In the genomic region with DNA sequence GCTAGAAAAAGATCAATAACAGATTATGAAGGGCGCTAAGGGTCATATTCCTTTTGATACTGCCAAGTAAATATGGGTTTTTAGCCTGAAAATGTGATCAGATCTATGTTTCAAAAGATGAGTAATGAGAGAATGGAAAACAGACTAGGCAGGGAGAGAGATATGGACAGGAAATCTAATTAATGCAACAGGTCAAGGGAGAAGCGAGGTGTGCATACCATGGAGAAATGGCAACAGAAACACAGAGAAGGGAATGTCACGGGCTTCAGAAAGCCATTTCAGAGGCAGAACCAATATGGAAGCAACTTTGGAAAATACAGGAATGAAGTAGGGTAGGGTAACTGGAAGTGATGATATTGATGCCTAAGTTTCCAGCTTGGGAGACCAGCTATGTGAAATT, we compare ENCODE assay signal across 30 cellular contexts.
"Had no signal": no experiment of that assay in that cellular context is flagged by ENCODE, and none has a peak within 500 bp of the region (broad histone marks: within the 10 kb centered on the region; RNA-seq: fewer than 3 reads in every experiment).

No MANE protein-coding gene starts in this region.

- H3K9me3 Mint-ChIP-seq: activated B cell treated with CpG ODN at 0.5 μM for 24 hours; activated CD8-positive, alpha-beta T cell treated with anti-CD3 and anti-CD28 coated beads for 36 hours; activated naive CD4-positive, alpha-beta T cell treated with anti-CD3 and anti-CD28 coated beads for 36 hours; activated T-cell treated with anti-CD3 and anti-CD28 coated beads, Interleukin-2, amount 50 U/mL, for 4 hours; activated T-helper 17 cell treated with anti-CD3 and anti-CD28 coated beads, Interleukin-2, amount 50 U/mL, for 72 hours; central memory CD8-positive, alpha-beta T cell; dendritic cell treated with granulocyte-macrophage colony-stimulating factor and Interleukin-4, amounts not matched to agents 40 ng/mL and 50 ng/mL, for 4 days; endodermal cell; T-cell; T-helper 1 cell treated with Interleukin-12 subunit alpha and Interleukin-12 subunit beta and Interleukin-4 antibody, amounts not matched to agents 30 μg/mL and 1 μg/mL, for 36 hours; T-helper 2 cell treated with Interferon-gamma antibody and Interleukin-4, amounts not matched to agents 5 μg/mL and 100 μg/mL, for 36 hours had no signal

- H3K27ac ChIP-seq: brain microvascular endothelial cell, coronary artery, dorsolateral prefrontal cortex, WERI-Rb-1 had no signal

- H3K4me3 Mint-ChIP-seq: activated B cell treated with CpG ODN at 0.5 μM for 24 hours; activated CD8-positive, alpha-beta T cell treated with anti-CD3 and anti-CD28 coated beads for 36 hours; activated naive CD4-positive, alpha-beta T cell treated with anti-CD3 and anti-CD28 coated beads for 36 hours; activated naive CD8-positive, alpha-beta T cell; activated T-cell treated with anti-CD3 and anti-CD28 coated beads, Interleukin-2, amount 50 U/mL, for 4 hours; activated T-helper 17 cell treated with anti-CD3 and anti-CD28 coated beads, Interleukin-2, amount 50 U/mL, for 72 hours; central memory CD8-positive, alpha-beta T cell; dendritic cell treated with granulocyte-macrophage colony-stimulating factor and Interleukin-4, amounts not matched to agents 40 ng/mL and 50 ng/mL, for 4 days; endodermal cell; T-cell; T-helper 1 cell treated with Interleukin-12 subunit alpha and Interleukin-12 subunit beta and Interleukin-4 antibody, amounts not matched to agents 30 μg/mL and 1 μg/mL, for 36 hours; T-helper 2 cell treated with Interferon-gamma antibody and Interleukin-4, amounts not matched to agents 5 μg/mL and 100 μg/mL, for 36 hours had no signal

- H3K4me1 Mint-ChIP-seq: activated B cell treated with CpG ODN at 0.5 μM for 24 hours; activated T-helper 17 cell treated with anti-CD3 and anti-CD28 coated beads, Interleukin-2, amount 50 U/mL, for 72 hours; endodermal cell had no signal

- H3K27me3 ChIP-seq: brain microvascular endothelial cell, dorsolateral prefrontal cortex had no signal

- ATAC-seq: activated CD4-positive, CD25-positive, alpha-beta regulatory T cell treated with anti-CD3 and anti-CD28 coated beads, Interleukin-2, amount 50 U/mL, for 24 hours; activated CD8-positive, alpha-beta T cell treated with anti-CD3 and anti-CD28 coated beads for 36 hours; activated T-cell treated with anti-CD3 and anti-CD28 coated beads, Interleukin-2, amount 50 U/mL, for 4 hours; esophagus mucosa; T-cell had no signal

- H3K4me3 ChIP-seq: coronary artery, dorsolateral prefrontal cortex had no signal

- H3K27me3 Mint-ChIP-seq: activated B cell treated with CpG ODN at 0.5 μM for 24 hours; activated CD8-positive, alpha-beta T cell treated with anti-CD3 and anti-CD28 coated beads for 36 hours; activated naive CD8-positive, alpha-beta T cell; activated T-helper 17 cell treated with anti-CD3 and anti-CD28 coated beads, Interleukin-2, amount 50 U/mL, for 72 hours; central memory CD8-positive, alpha-beta T cell; dendritic cell treated with granulocyte-macrophage colony-stimulating factor and Interleukin-4, amounts not matched to agents 40 ng/mL and 50 ng/mL, for 4 days; T-cell had no signal

- H3K27ac Mint-ChIP-seq: activated B cell treated with CpG ODN at 0.5 μM for 24 hours; activated CD8-positive, alpha-beta T cell treated with anti-CD3 and anti-CD28 coated beads for 36 hours; activated naive CD4-positive, alpha-beta T cell treated with anti-CD3 and anti-CD28 coated beads for 36 hours; activated naive CD8-positive, alpha-beta T cell; activated T-helper 17 cell treated with anti-CD3 and anti-CD28 coated beads, Interleukin-2, amount 50 U/mL, for 72 hours; dendritic cell treated with granulocyte-macrophage colony-stimulating factor and Interleukin-4, amounts not matched to agents 40 ng/mL and 50 ng/mL, for 4 days; endodermal cell; T-helper 1 cell treated with Interleukin-12 subunit alpha and Interleukin-12 subunit beta and Interleukin-4 antibody, amounts not matched to agents 30 μg/mL and 1 μg/mL, for 36 hours; T-helper 2 cell treated with Interferon-gamma antibody and Interleukin-4, amounts not matched to agents 5 μg/mL and 100 μg/mL, for 36 hours had no signal

- DNase-seq: activated B cell treated with CpG ODN at 0.5 μM for 24 hours; activated CD4-positive, alpha-beta T cell treated with anti-CD3 and anti-CD28 coated beads for 48 hours; activated CD4-positive, alpha-beta T cell treated with anti-CD3 and anti-CD28 coated beads, Interleukin-2, amount 50 U/mL, for 1 hour; activated CD4-positive, alpha-beta T cell treated with anti-CD3 and anti-CD28 coated beads, Interleukin-2, amount 50 U/mL, for 48 hours; activated CD8-positive, alpha-beta memory T cell treated with anti-CD3 and anti-CD28 coated beads for 24 hours; activated CD8-positive, alpha-beta T cell treated with anti-CD3 and anti-CD28 coated beads for 36 hours; activated effector memory CD4-positive, alpha-beta T cell treated with Interleukin-2 at 50 U/mL for 16 hours; activated gamma-delta T cell treated with Interleukin-2 at 50 U/mL for 16 hours; activated naive CD4-positive, alpha-beta T cell treated with anti-CD3 and anti-CD28 coated beads for 36 hours; activated T-cell treated with anti-CD3 and anti-CD28 coated beads, Interleukin-2, amount 50 U/mL, for 4 hours; amniotic stem cell; anterior cingulate cortex; brain microvascular endothelial cell; dorsolateral prefrontal cortex; effector memory CD4-positive, alpha-beta T cell; endodermal cell; foreskin fibroblast; head of caudate nucleus; T-cell; T1000; WERI-Rb-1 had no signal
